8 cellular contexts compared by ENCODE assay signal in genomic region chr1:35192056-35192852, GRCh38. TPM values are rescaled to one million over a fixed set of nuclear protein-coding genes. Genes with fewer than 3 reads are reported as not detected.
DNase-seq lines count a peak whose midpoint lies in the region; ATAC-seq and TF ChIP-seq lines count a peak whose summit lies in the region.

No MANE protein-coding gene starts in this region.

- peaks cover 3% of the 10 kb centered on the region for H3K9me3 Mint-ChIP-seq in neural crest cell
- H3K9me3 Mint-ChIP-seq in stimulated activated naive CD8-positive, alpha-beta T cell treated with anti-CD3 and anti-CD28 coated beads, Interleukin-15, amount 100 ng/mL, for 72 hours, result no peaks in the 10 kb centered on the region

- ATAC-seq in GM21619 (IDR thresholded peaks at IDR 0.05; ENCODE audit: unreplicated experiment), result peak; percentile 37
- peak; percentile 54 for ATAC-seq in stimulated activated naive CD8-positive, alpha-beta T cell treated with anti-CD3 and anti-CD28 coated beads, Interleukin-15, amount 100 ng/mL, for 72 hours

- in situ Hi-C loops in Caki2 (cut with HindIII; ENCODE audit: low pct_unique_long_range_greater_than_20kb, low sequenced_read_pairs), result no loop called here

- peak overlapping the region; percentile 97 for H3K4me3 Mint-ChIP-seq in neural crest cell
- H3K4me3 Mint-ChIP-seq in stimulated activated naive CD8-positive, alpha-beta T cell treated with anti-CD3 and anti-CD28 coated beads, Interleukin-15, amount 100 ng/mL, for 72 hours, result peak overlapping the region; percentile 83 to 89

- DNase-seq in Caki2 (ENCODE audit: low read depth) (peak; percentile 69), LHCN-M2 (ENCODE audit: low read depth) (peak; percentile 77), SHP77 (lab: John Stamatoyannopoulos, UW) (peak; percentile 24 to 60), fibroblast of the conjunctiva (ENCODE audit: low read depth) (peak; percentile 45), neural crest cell (ENCODE audit: low read depth, low spot score) (peak; percentile 80)
- DNase-seq in activated effector memory CD4-positive, alpha-beta T cell treated with anti-CD3 and anti-CD28 coated beads, Interleukin-2, amount 50 U/mL, for 16 hours, result peak; percentile 97
- DNase-seq in stimulated activated naive CD8-positive, alpha-beta T cell treated with anti-CD3 and anti-CD28 coated beads, Interleukin-15, amount 100 ng/mL, for 72 hours, result peak; percentile 90

- H3K27ac Mint-ChIP-seq in neural crest cell (ENCODE audit: unreplicated experiment), result peak overlapping the region; percentile 100
- H3K27ac Mint-ChIP-seq in stimulated activated naive CD8-positive, alpha-beta T cell treated with anti-CD3 and anti-CD28 coated beads, Interleukin-15, amount 100 ng/mL, for 72 hours, result peak overlapping the region; percentile 99 to 100

- peaks cover 15% of the 10 kb centered on the region for H3K27me3 Mint-ChIP-seq in neural crest cell (ENCODE audit: low read depth)
- H3K27me3 Mint-ChIP-seq in stimulated activated naive CD8-positive, alpha-beta T cell treated with anti-CD3 and anti-CD28 coated beads, Interleukin-15, amount 100 ng/mL, for 72 hours, result no peaks in the 10 kb centered on the region

- H3K4me1 Mint-ChIP-seq in neural crest cell, result peaks cover 55% of the 10 kb centered on the region
- H3K4me1 Mint-ChIP-seq in stimulated activated naive CD8-positive, alpha-beta T cell treated with anti-CD3 and anti-CD28 coated beads, Interleukin-15, amount 100 ng/mL, for 72 hours, result peaks cover 50% of the 10 kb centered on the region

- peak; percentile 45 for TF ChIP-seq CTCF in neural crest cell (conservative IDR thresholded peaks at IDR 0.05)

- peaks cover 45% of the 10 kb centered on the region for H3K36me3 Mint-ChIP-seq in neural crest cell (ENCODE audit: low read depth)

RNA-seq across cellular contexts. Expression of gene SFPQ, which starts 0.7 kb away (rescaled TPM):
- total RNA-seq in Caki2 (2014; rRNA removed; shearing (Covaris generic); ENCODE audit: low replicate concordance), result 206 and 247 TPM in 2 replicates
- total RNA-seq in LHCN-M2 (2014; rRNA removed) (202 and 203 TPM in 2 replicates), neural crest cell (644 and 666 TPM in 2 replicates)
- polyA plus RNA-seq in LHCN-M2 (2012), result 131 TPM

Comparison
In these comparisons a context has a peak if more than half of its experiments do, and no peak if none do; other contexts are left out.
1. Peak in every context shown above with its lines: DNase-seq and ATAC-seq.
2. DNase-seq: peak in every context shown above with its lines; median percentile 97 in activated effector memory CD4-positive, alpha-beta T cell treated with anti-CD3 and anti-CD28 coated beads, Interleukin-2, amount 50 U/mL, for 16 hours; 90 in stimulated activated naive CD8-positive, alpha-beta T cell treated with anti-CD3 and anti-CD28 coated beads, Interleukin-15, amount 100 ng/mL, for 72 hours; 80 in neural crest cell; 77 in LHCN-M2; 69 in Caki2; 45 in fibroblast of the conjunctiva; 42 in SHP77.